ENCODE assay signal across 20 cellular contexts in genomic region chr6:4488389-4488788, GRCh38.
"Had no signal": no experiment of that assay in that cellular context is flagged by ENCODE, and none has a peak within 500 bp of the region (broad histone marks: within the 10 kb centered on the region; RNA-seq: fewer than 3 reads in every experiment).

No MANE protein-coding gene starts in this region.

- H3K4me1 ChIP-seq: gastroesophageal sphincter, left ventricle myocardium inferior, parathyroid adenoma, sigmoid colon, upper lobe of left lung, uterus had no signal

- H3K27me3 ChIP-seq: esophagus squamous epithelium, gastroesophageal sphincter, sigmoid colon, upper lobe of left lung, uterus had no signal

- H3K4me3 ChIP-seq: esophagus squamous epithelium, gastroesophageal sphincter, left ventricle myocardium inferior, lung, sigmoid colon, skin epidermis, upper lobe of left lung, uterus had no signal

- H3K9ac ChIP-seq: parathyroid adenoma had no signal

- H2AFZ ChIP-seq: parathyroid adenoma had no signal

- DNase-seq: effector memory CD4-positive, alpha-beta T cell; esophagus squamous epithelium; foreskin fibroblast; glutamatergic neuron; kidney; left cardiac atrium; left ventricle myocardium inferior; mesenchymal stem cell; naive B cell; sigmoid colon; stimulated activated CD4-positive, alpha-beta T cell treated with anti-CD3 and anti-CD28 coated beads, Interleukin-12 subunit alpha, Interleukin-12 subunit beta, amount 100 ng/mL, for 4 hours; stimulated activated CD4-positive, alpha-beta T cell treated with anti-CD3 and anti-CD28 coated beads, Interleukin-2, amount 100 ng/mL, for 48 hours; stimulated activated naive CD4-positive, alpha-beta T cell treated with Interleukin-2 at 50 U/mL for 16 hours; upper lobe of left lung; uterus had no signal

- H3K79me2 ChIP-seq: parathyroid adenoma had no signal

- ATAC-seq: gastroesophageal sphincter, left cardiac atrium had no signal

- H3K4me3 Mint-ChIP-seq: naive B cell, nephron had no signal

- H3K4me1 Mint-ChIP-seq: nephron had no signal

- H3K27ac ChIP-seq: gastroesophageal sphincter, left ventricle myocardium inferior, parathyroid adenoma, sigmoid colon, upper lobe of left lung, uterus had no signal

- H3K27ac Mint-ChIP-seq: nephron had no signal

- H3K36me3 ChIP-seq: esophagus squamous epithelium, gastroesophageal sphincter, left ventricle myocardium inferior, sigmoid colon, upper lobe of left lung, uterus had no signal
